ENCODE assay signal across 8 cellular contexts in genomic region chr2:134245340-134245984, GRCh38. TPM values are rescaled to one million over a fixed set of nuclear protein-coding genes. Genes with fewer than 3 reads are reported as not detected.
DNase-seq lines count a peak whose midpoint lies in the region; ATAC-seq and TF ChIP-seq lines count a peak whose summit lies in the region.

No MANE protein-coding gene starts in this region.

- TF ChIP-seq CTCF in BJ (IDR thresholded peaks at IDR 0.05; ENCODE audit: insufficient read depth, low read depth, low read length) = peak; percentile 87

- no peak overlapping the region for H2AK5ac ChIP-seq in mesendoderm (ENCODE audit: low read length)

- no peak overlapping the region for H3K27ac ChIP-seq in mesendoderm (ENCODE audit: low read depth, low read length)

- no peaks in the 10 kb centered on the region for H3K36me3 ChIP-seq in BJ (ENCODE audit: control insufficient read depth, insufficient read depth, low read length)
- H3K36me3 ChIP-seq in mesendoderm (ENCODE audit: control insufficient read depth, insufficient read depth, low read length) = no peaks in the 10 kb centered on the region

- H2BK120ac ChIP-seq in mesendoderm (ENCODE audit: low read depth, low read length) = no peak overlapping the region

- H3K4me1 ChIP-seq in mesendoderm (ENCODE audit: control insufficient read depth, low read depth, low read length) = peaks cover 8% of the 10 kb centered on the region

- H2BK5ac ChIP-seq in mesendoderm (ENCODE audit: low read length) = no peak overlapping the region

- H3K27me3 ChIP-seq in BJ (ENCODE audit: control insufficient read depth, insufficient read depth, low read length) = no peaks in the 10 kb centered on the region
- no peaks in the 10 kb centered on the region for H3K27me3 ChIP-seq in mesendoderm (ENCODE audit: insufficient read depth, low read length, poor library complexity)

- H3K79me1 ChIP-seq in mesendoderm (ENCODE audit: low read length) = peaks cover 23% of the 10 kb centered on the region

- H3K18ac ChIP-seq in mesendoderm (ENCODE audit: low read length) = no peak overlapping the region

- peaks cover 79% of the 10 kb centered on the region for H3K4me1 Mint-ChIP-seq in activated CD8-positive, alpha-beta T cell treated with anti-CD3 and anti-CD28 coated beads, Interleukin-2, amount 10 ng/mL, durations not matched to agents 7 days and 5 days (ENCODE audit: low read depth)

- no peak overlapping the region for H4K5ac ChIP-seq in mesendoderm (ENCODE audit: low read length)

- DNase-seq in BJ (ENCODE audit: low read depth) (no peak), NCI-H774 (lab: John Stamatoyannopoulos, UW) (peak; percentile 30), mesendoderm (peak; percentile 72)
- DNase-seq in activated CD8-positive, alpha-beta T cell treated with anti-CD3 and anti-CD28 coated beads, Interleukin-2, amount 10 ng/mL, durations not matched to agents 7 days and 5 days = peak; percentile 88
- peak; percentile 56 for DNase-seq in effector CD8-positive, alpha-beta T cell (lab: John Stamatoyannopoulos, UW)
- peak; percentile 55 to 67 for DNase-seq in stimulated activated CD8-positive, alpha-beta memory T cell treated with anti-CD3 and anti-CD28 coated beads, Interleukin-2, amount 100 ng/mL, for 48 hours (ENCODE audit: low read depth in 2 of 2)

- no peak overlapping the region for H3K9ac ChIP-seq in mesendoderm (ENCODE audit: low read length)

- peak overlapping the region; percentile 33 for H3K27ac Mint-ChIP-seq in activated CD8-positive, alpha-beta T cell treated with anti-CD3 and anti-CD28 coated beads, Interleukin-2, amount 10 ng/mL, durations not matched to agents 7 days and 5 days

- H3K56ac ChIP-seq in mesendoderm (ENCODE audit: low read length) = peak overlapping the region; percentile 20

- ATAC-seq in HG02798 (IDR thresholded peaks at IDR 0.05; ENCODE audit: poor library complexity, unreplicated experiment) (peak; percentile 34), HG02623 (IDR thresholded peaks at IDR 0.05; ENCODE audit: unreplicated experiment) (no peak)
- ATAC-seq in activated CD8-positive, alpha-beta T cell treated with anti-CD3 and anti-CD28 coated beads, Interleukin-2, amount 10 ng/mL, durations not matched to agents 7 days and 5 days = peak; percentile 63

- H3K4me2 ChIP-seq in mesendoderm (ENCODE audit: low read length) = no peak overlapping the region

- H3K79me2 ChIP-seq in mesendoderm (ENCODE audit: control insufficient read depth, insufficient read depth, low read length) = peaks cover 7% of the 10 kb centered on the region

- peaks cover 11% of the 10 kb centered on the region for H3K36me3 Mint-ChIP-seq in activated CD8-positive, alpha-beta T cell treated with anti-CD3 and anti-CD28 coated beads, Interleukin-2, amount 10 ng/mL, durations not matched to agents 7 days and 5 days (ENCODE audit: low read depth)

- H3K27me3 Mint-ChIP-seq in activated CD8-positive, alpha-beta T cell treated with anti-CD3 and anti-CD28 coated beads, Interleukin-2, amount 10 ng/mL, durations not matched to agents 7 days and 5 days (ENCODE audit: low read depth) = no peaks in the 10 kb centered on the region

- H3K9me3 Mint-ChIP-seq in activated CD8-positive, alpha-beta T cell treated with anti-CD3 and anti-CD28 coated beads, Interleukin-2, amount 10 ng/mL, durations not matched to agents 7 days and 5 days (ENCODE audit: insufficient read depth) = no peaks in the 10 kb centered on the region

- no peak overlapping the region for H4K8ac ChIP-seq in mesendoderm (ENCODE audit: low read depth, low read length)

- H3K4me3 ChIP-seq in BJ (ENCODE audit: low read depth, low read length) = no peak overlapping the region
- H3K4me3 ChIP-seq in mesendoderm (ENCODE audit: low read length) = no peak overlapping the region

- no peak overlapping the region for H2BK15ac ChIP-seq in mesendoderm (replicated peaks; ENCODE audit: low read depth)

- WGBS in mesendoderm (ENCODE audit: extremely low coverage, insufficient coverage, low lambda C conversion rate) = no CpG with 5 or more reads among the region's 2 CpGs

- H3K23ac ChIP-seq in mesendoderm (ENCODE audit: low read length) = no peak overlapping the region

- POLR2A ChIA-PET in BJ (lab: Charles Lee) = no interaction called here
- POLR2A ChIA-PET in activated CD8-positive, alpha-beta T cell treated with anti-CD3 and anti-CD28 coated beads, Interleukin-2, amount 10 ng/mL, durations not matched to agents 7 days and 5 days (lab: Charles Lee) = interaction anchor here (0.9 to 1.4 kb wide), 3 partner anchors 11 to 127 kb away, joined by 3 to 7 read pairs (median 3); no protein-coding TSS in a partner anchor

- peak overlapping the region; percentile 5 for H3K4me3 Mint-ChIP-seq in activated CD8-positive, alpha-beta T cell treated with anti-CD3 and anti-CD28 coated beads, Interleukin-2, amount 10 ng/mL, durations not matched to agents 7 days and 5 days

- CTCF ChIA-PET in BJ (lab: Yijun Ruan, JAX) = interaction anchor here (0.6 to 5.5 kb wide), 38 partner anchors 8 to 361 kb away, joined by 3 to 77 read pairs (median 4); partner anchors contain the start of gene MGAT5
- CTCF ChIA-PET in activated CD8-positive, alpha-beta T cell treated with anti-CD3 and anti-CD28 coated beads, Interleukin-2, amount 10 ng/mL, durations not matched to agents 7 days and 5 days (lab: Charles Lee) = interaction anchor here (0.6 to 5.0 kb wide), 39 partner anchors 8 to 675 kb away, joined by 3 to 109 read pairs (median 5); partner anchors contain the start of gene MGAT5

- H3K4ac ChIP-seq in mesendoderm (ENCODE audit: low read depth, low read length) = no peak overlapping the region

RNA-seq across cellular contexts. Expression of gene MGAT5, which starts 8.4 kb away (rescaled TPM):
- polyA plus RNA-seq in BJ (2011; rRNA removed) = 25.0 and 34.0 TPM in 2 replicates
- polyA minus RNA-seq in BJ (2011; rRNA and poly(A)+ RNA removed) = 30.5 and 31.9 TPM in 2 replicates
- total RNA-seq in activated CD8-positive, alpha-beta T cell treated with anti-CD3 and anti-CD28 coated beads, Interleukin-2, amount 10 ng/mL, durations not matched to agents 7 days and 5 days = 10 to 100 TPM; 48.5 to 54.3 TPM
- 18.2 TPM for polyA plus RNA-seq in mesendoderm (2013, experiment 1 of 2)
- 17.0 TPM for polyA plus RNA-seq in mesendoderm (2013, experiment 2 of 2)
